ENCODE assay signal across 1 cellular context in genomic region chr9:137297966-137298365, GRCh38.
TF ChIP-seq lines count a peak whose summit lies in the region.

No MANE protein-coding gene starts in this region.

TF ChIP-seq in GM23338, 12 proteins besides CTCF, POLR2A, EP300 and RAD21:
- TF ChIP-seq REST (IDR thresholded peaks at IDR 0.05; ENCODE audit: unreplicated experiment) (no peak), ETS1 (IDR thresholded peaks at IDR 0.05) (no peak)
